ENCODE assay signal across 8 cellular contexts in genomic region chr9:27528278-27528885, GRCh38. TPM values are rescaled to one million over a fixed set of nuclear protein-coding genes. Genes with fewer than 3 reads are reported as not detected.
A peak's percentile ranks its signal among the peaks of the same experiment; 100 is the strongest.
DNase-seq lines count a peak whose midpoint lies in the region; ATAC-seq and TF ChIP-seq lines count a peak whose summit lies in the region.

No MANE protein-coding gene starts in this region.

- TF ChIP-seq CTCF in GM13977 (IDR thresholded peaks at IDR 0.05; ENCODE audit: extremely low read depth, insufficient read depth, missing control alignments) (no peak), Peyer's patch (IDR thresholded peaks at IDR 0.05) (peak in 1 of 6 experiments; percentile 8), type B pancreatic cell (conservative IDR thresholded peaks at IDR 0.05) (no peak)

- no peaks in the 10 kb centered on the region for H3K27me3 ChIP-seq in Peyer's patch

- H3K4me3 Mint-ChIP-seq in activated naive CD8-positive, alpha-beta T cell: peak overlapping the region; percentile 91
- H3K4me3 Mint-ChIP-seq in type B pancreatic cell: peak overlapping the region; percentile 97

- H3K27me3 Mint-ChIP-seq in activated naive CD8-positive, alpha-beta T cell: no peaks in the 10 kb centered on the region
- H3K27me3 Mint-ChIP-seq in type B pancreatic cell: no peaks in the 10 kb centered on the region

- H3K27ac Mint-ChIP-seq in activated naive CD8-positive, alpha-beta T cell: no peak overlapping the region
- peak overlapping the region; percentile 93 for H3K27ac Mint-ChIP-seq in type B pancreatic cell

- H3K4me3 ChIP-seq in Peyer's patch: peak overlapping the region; percentile 65 to 98 (median 80)

- H3K36me3 ChIP-seq in Peyer's patch: no peaks in the 10 kb centered on the region

- peak; percentile 60 for ATAC-seq in HG02759 (IDR thresholded peaks at IDR 0.05; ENCODE audit: unreplicated experiment)

- DNase-seq in GM13977 (ENCODE audit: low spot score): peak; percentile 58
- peak; percentile 72 to 92 (median 87) for DNase-seq in Peyer's patch
- DNase-seq in head of caudate nucleus: peak; percentile 55 to 89 (median 80)
- DNase-seq in nucleus accumbens (lab: John Stamatoyannopoulos, UW): peak in 52 of 56 donors; percentile 24 to 81 (median 64)
- DNase-seq in type B pancreatic cell (ENCODE audit: extremely low spot score, unreplicated experiment): peak; percentile 86
- DNase-seq in NCI-H1694 treated with DMSO at 0.1 percent for 48 hours (lab: John Stamatoyannopoulos, UW): no peak

- peaks cover 12% of the 10 kb centered on the region for H3K4me1 Mint-ChIP-seq in activated naive CD8-positive, alpha-beta T cell (ENCODE audit: low read depth)
- H3K4me1 Mint-ChIP-seq in type B pancreatic cell (ENCODE audit: unreplicated experiment): peaks cover 20% of the 10 kb centered on the region

- H3K4me1 ChIP-seq in Peyer's patch: peaks cover 0 to 20% (median 5%) of the 10 kb centered on the region in 4 donors

- no peaks in the 10 kb centered on the region for H3K9me3 Mint-ChIP-seq in activated naive CD8-positive, alpha-beta T cell (ENCODE audit: low read depth)
- no peaks in the 10 kb centered on the region for H3K9me3 Mint-ChIP-seq in type B pancreatic cell

- intact Hi-C loops in head of caudate nucleus (cut with DNase I): loop anchor here (5.0 kb wide), 2 partner anchors 176 to 196 kb away; no protein-coding TSS in a partner anchor

- H3K27ac ChIP-seq in Peyer's patch: peak overlapping the region; percentile 81 to 94 (median 92)

- no peaks in the 10 kb centered on the region for H3K36me3 Mint-ChIP-seq in activated naive CD8-positive, alpha-beta T cell
- no peaks in the 10 kb centered on the region for H3K36me3 Mint-ChIP-seq in type B pancreatic cell

- H3K9me3 ChIP-seq in Peyer's patch: no peaks in the 10 kb centered on the region

- in situ Hi-C loops in GM13977 (cut with MboI; ENCODE audit: low pct_unique_long_range_greater_than_20kb, low sequenced_read_pairs, unreplicated experiment): no loop called here

- TF ChIP-seq POLR2A in Peyer's patch (IDR thresholded peaks at IDR 0.05): peak in 1 of 2 donors; percentile 76

RNA-seq across cellular contexts. Expression of gene MOB3B, which starts 1.2 kb away (rescaled TPM):
- total RNA-seq in Peyer's patch: 10 to 100 TPM; 24.8 to 65.7 (median 36.4) TPM
- 15.4 and 27.5 TPM in 2 replicates for total RNA-seq in type B pancreatic cell (ENCODE audit: low replicate concordance)

RNA-seq across cellular contexts. Expression of gene IFNK, which starts 4.3 kb away (rescaled TPM):
- not detected for total RNA-seq in Peyer's patch
- total RNA-seq in type B pancreatic cell (ENCODE audit: low replicate concordance): not detected in 2 replicates

RNA-seq across cellular contexts. Expression of gene C9orf72, which starts 44.9 kb away (rescaled TPM):
- 10 to 100 TPM; 13.1 to 30.5 (median 15.1) TPM for total RNA-seq in Peyer's patch
- 15.1 and 18.7 TPM in 2 replicates for total RNA-seq in type B pancreatic cell (ENCODE audit: low replicate concordance)
